ENCODE assay signal across 9 cellular contexts in the genomic region with DNA sequence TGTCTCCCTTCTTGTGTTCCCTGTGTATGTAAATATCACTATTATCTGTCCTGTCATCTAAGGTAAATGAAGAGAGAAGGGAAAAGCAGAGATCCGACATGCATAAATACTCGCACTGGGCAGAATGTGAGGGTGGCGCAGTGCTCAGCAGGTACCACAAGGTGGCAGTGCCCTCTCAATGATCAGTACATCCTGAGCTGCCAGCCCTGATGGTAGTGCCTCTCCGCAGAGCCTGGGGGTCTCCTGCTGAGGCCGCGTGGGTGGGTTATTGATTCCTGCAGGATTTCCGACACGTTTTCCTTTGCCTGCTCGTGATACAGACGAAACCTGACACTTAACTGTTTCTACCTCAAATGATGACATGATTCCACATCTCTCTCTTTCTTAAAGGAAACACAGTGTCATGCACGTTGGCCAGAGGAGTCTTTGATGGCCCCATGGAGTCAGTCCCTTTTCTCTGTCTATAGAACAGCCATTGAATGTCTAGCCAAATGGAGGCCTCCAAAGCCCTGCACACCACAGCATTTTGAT. TPM values are rescaled to one million over a fixed set of nuclear protein-coding genes. Genes with fewer than 3 reads are reported as not detected.
DNase-seq lines count a peak whose midpoint lies in the region; FAIRE-seq and TF ChIP-seq lines count a peak whose summit lies in the region.
"Had no signal": no experiment of that assay in that cellular context is flagged by ENCODE, and none has a peak within 500 bp of the region (broad histone marks: within the 10 kb centered on the region; RNA-seq: fewer than 3 reads in every experiment).

No MANE protein-coding gene starts in this region.

- H3K4me3 ChIP-seq in GM12865 (ENCODE audit: low read depth, low read length) (no peak overlapping the region), cardiac muscle cell (no peak overlapping the region)

- no peak overlapping the region for H3K14ac ChIP-seq in H9 (ENCODE audit: insufficient read depth, low read length)

- H3K9ac ChIP-seq in H9 (ENCODE audit: extremely low read depth, insufficient read length, low read length) = no peak overlapping the region

- peak; percentile 94 for TF ChIP-seq CTCF in GM12865 (IDR thresholded peaks at IDR 0.05; ENCODE audit: insufficient read depth, low read depth, low read length, missing control alignments)
- TF ChIP-seq CTCF in H9 (conservative IDR thresholded peaks at IDR 0.05) = peak; percentile 97
- TF ChIP-seq CTCF in cardiac muscle cell (IDR thresholded peaks at IDR 0.05; ENCODE audit: low read depth, low read length) = peak; percentile 97
- peak; percentile 97 for TF ChIP-seq CTCF in progenitor cell of endocrine pancreas (IDR thresholded peaks at IDR 0.05; ENCODE audit: unreplicated experiment)

- H3K56ac ChIP-seq in H9 (ENCODE audit: insufficient read length, low read depth, low read length) = no peak overlapping the region

- H3K4me1 ChIP-seq in H9 (ENCODE audit: insufficient read depth, low read length) = no peaks in the 10 kb centered on the region; the same call in 1 of the 2 replicates
- H3K4me1 ChIP-seq in cardiac muscle cell (ENCODE audit: low read depth) = no peaks in the 10 kb centered on the region

- no peak overlapping the region for H2BK5ac ChIP-seq in H9 (ENCODE audit: insufficient read length, low read length)

- no peak overlapping the region for H3K18ac ChIP-seq in H9 (ENCODE audit: insufficient read length, low read depth, low read length)

- H2BK15ac ChIP-seq in H9 (ENCODE audit: low read depth, low read length) = no peak overlapping the region

- H2AFZ ChIP-seq in H9 (ENCODE audit: low read length) = no peak overlapping the region

- H2BK20ac ChIP-seq in H9 (ENCODE audit: low read depth, low read length, poor library complexity, severe bottlenecking) = no peak overlapping the region

- no peak overlapping the region for H3T11ph ChIP-seq in H9 (ENCODE audit: low read length)

- H3K4me3 Mint-ChIP-seq in H9 (peak overlapping the region in 1 of 2 experiments; percentile 1; a peak in 1 of 5 replicates), progenitor cell of endocrine pancreas (ENCODE audit: low read depth) (no peak overlapping the region)
- no peak overlapping the region for H3K4me3 Mint-ChIP-seq in activated naive CD4-positive, alpha-beta T cell treated with anti-CD3 and anti-CD28 coated beads, Interleukin-2, amount 10 ng/mL, durations not matched to agents 7 days and 5 days
- H3K4me3 Mint-ChIP-seq: stimulated activated naive CD8-positive, alpha-beta T cell treated with anti-CD3 and anti-CD28 coated beads, Interleukin-15, Interleukin-2, amounts not matched to agents 100 ng/mL and 50 ng/mL, for 24 hours had no signal

- no peaks in the 10 kb centered on the region for H3K9me3 Mint-ChIP-seq in H9
- H3K9me3 Mint-ChIP-seq in activated naive CD4-positive, alpha-beta T cell treated with anti-CD3 and anti-CD28 coated beads, Interleukin-2, amount 10 ng/mL, durations not matched to agents 7 days and 5 days = no peaks in the 10 kb centered on the region
- no peaks in the 10 kb centered on the region for H3K9me3 Mint-ChIP-seq in progenitor cell of endocrine pancreas (ENCODE audit: low read depth)
- H3K9me3 Mint-ChIP-seq: stimulated activated naive CD8-positive, alpha-beta T cell treated with anti-CD3 and anti-CD28 coated beads, Interleukin-15, Interleukin-2, amounts not matched to agents 100 ng/mL and 50 ng/mL, for 24 hours had no signal

- no peaks in the 10 kb centered on the region for H3K9me3 ChIP-seq in H9 (ENCODE audit: control insufficient read depth, low read depth, low read length)
- no peaks in the 10 kb centered on the region for H3K9me3 ChIP-seq in cardiac muscle cell (ENCODE audit: low read depth)

- no peak overlapping the region for H3K23ac ChIP-seq in H9 (ENCODE audit: insufficient read length, low read depth, low read length)

- H4K5ac ChIP-seq in H9 (ENCODE audit: insufficient read length, low read depth, low read length) = no peak overlapping the region

- no peaks in the 10 kb centered on the region for H3K36me3 ChIP-seq in cardiac muscle cell

- no CpG with 5 or more reads among the region's 11 CpGs for WGBS in H9 (ENCODE audit: extremely low coverage, insufficient read length, low lambda C conversion rate)

- peak; percentile 67 for FAIRE-seq in urothelium cell line (lab: Jason Lieb, UNC)

- H3K27me3 ChIP-seq in H9 (ENCODE audit: insufficient read depth, low read length) (no peaks in the 10 kb centered on the region), cardiac muscle cell (no peaks in the 10 kb centered on the region)

- CTCF ChIA-PET in activated naive CD4-positive, alpha-beta T cell treated with anti-CD3 and anti-CD28 coated beads, Interleukin-2, amount 10 ng/mL, durations not matched to agents 7 days and 5 days (lab: Charles Lee) = interaction anchor here (0.9 to 12.1 kb wide), 15 partner anchors 10 to 451 kb away, joined by 3 to 333 read pairs (median 4); no protein-coding TSS in a partner anchor

- no peak overlapping the region for H2BK120ac ChIP-seq in H9 (ENCODE audit: low read depth, low read length, poor library complexity, severe bottlenecking)

- H4K91ac ChIP-seq in H9 (ENCODE audit: insufficient read length, low read depth, low read length) = no peak overlapping the region

- DNase-seq in GM12865 (ENCODE audit: low read depth) = peak; percentile 67
- peak; percentile 78 for DNase-seq in H9
- peak; percentile 65 for DNase-seq in LoVo (ENCODE audit: low spot score)
- DNase-seq in SK-MEL-5 (ENCODE audit: low read depth, low spot score) = peak; percentile 66
- peak; percentile 82 for DNase-seq in activated naive CD4-positive, alpha-beta T cell treated with anti-CD3 and anti-CD28 coated beads, Interleukin-2, amount 10 ng/mL, durations not matched to agents 7 days and 5 days
- peak; percentile 67 to 75 for DNase-seq in cardiac muscle cell (ENCODE audit: low read depth in 1 of 2, low spot score in 1 of 2)
- peak; percentile 60 for DNase-seq in progenitor cell of endocrine pancreas (ENCODE audit: low spot score, unreplicated experiment)
- peak; percentile 76 for DNase-seq in urothelium cell line (ENCODE audit: low spot score)

- H2BK12ac ChIP-seq in H9 (ENCODE audit: insufficient read length, low read depth, low read length) = no peak overlapping the region

- H3K36me3 Mint-ChIP-seq in H9 (ENCODE audit: insufficient read depth in 1 of 3, low read depth in 3 of 3) = no peaks in the 10 kb centered on the region; a peak in 1 of 7 replicates
- no peaks in the 10 kb centered on the region for H3K36me3 Mint-ChIP-seq in activated naive CD4-positive, alpha-beta T cell treated with anti-CD3 and anti-CD28 coated beads, Interleukin-2, amount 10 ng/mL, durations not matched to agents 7 days and 5 days
- no peaks in the 10 kb centered on the region for H3K36me3 Mint-ChIP-seq in progenitor cell of endocrine pancreas (ENCODE audit: insufficient read depth)

- in situ Hi-C loops in SK-MEL-5 (cut with HindIII; ENCODE audit: low pct_unique_long_range_greater_than_20kb, low sequenced_read_pairs) = no loop called here

- H4K8ac ChIP-seq in H9 (replicated peaks; ENCODE audit: insufficient read length, low read depth, low read length) = no peak overlapping the region

- H3K4me2 ChIP-seq in H9 (ENCODE audit: insufficient read depth, insufficient read length, low read length) = peak overlapping the region; percentile 7

- H3K4me1 Mint-ChIP-seq in H9 (peaks cover 17 to 19% of the 10 kb centered on the region in 2 experiments), progenitor cell of endocrine pancreas (ENCODE audit: low read depth) (peaks cover 7% of the 10 kb centered on the region)
- peaks cover 16% of the 10 kb centered on the region for H3K4me1 Mint-ChIP-seq in activated naive CD4-positive, alpha-beta T cell treated with anti-CD3 and anti-CD28 coated beads, Interleukin-2, amount 10 ng/mL, durations not matched to agents 7 days and 5 days

- H4K20me1 ChIP-seq in H9 (ENCODE audit: control insufficient read depth, insufficient read depth, insufficient read length) = no peaks in the 10 kb centered on the region

- H3K79me1 ChIP-seq in H9 (ENCODE audit: insufficient read depth, low read depth, low read length, poor library complexity, severe bottlenecking) = no peaks in the 10 kb centered on the region

- H2AK5ac ChIP-seq in H9 (ENCODE audit: insufficient read length, low read length) = no peak overlapping the region

- H3K4ac ChIP-seq in H9 (ENCODE audit: low read depth, low read length) = no peak overlapping the region

- H3K27me3 Mint-ChIP-seq in H9 (ENCODE audit: low read depth) = peaks cover 4% of the 10 kb centered on the region
- peaks cover 29% of the 10 kb centered on the region for H3K27me3 Mint-ChIP-seq in activated naive CD4-positive, alpha-beta T cell treated with anti-CD3 and anti-CD28 coated beads, Interleukin-2, amount 10 ng/mL, durations not matched to agents 7 days and 5 days
- H3K27me3 Mint-ChIP-seq in progenitor cell of endocrine pancreas = peaks cover 26% of the 10 kb centered on the region

- no peaks in the 10 kb centered on the region for H3K23me2 ChIP-seq in H9 (ENCODE audit: insufficient read length, low read depth, low read length, poor library complexity, severe bottlenecking)

- H3K27ac ChIP-seq in H9 (ENCODE audit: insufficient read length, low read depth, low read length) = no peak overlapping the region
- H3K27ac ChIP-seq in cardiac muscle cell = no peak overlapping the region

- H3K27ac Mint-ChIP-seq in H9 (no peak overlapping the region), progenitor cell of endocrine pancreas (no peak overlapping the region)
- H3K27ac Mint-ChIP-seq in activated naive CD4-positive, alpha-beta T cell treated with anti-CD3 and anti-CD28 coated beads, Interleukin-2, amount 10 ng/mL, durations not matched to agents 7 days and 5 days = no peak overlapping the region
- H3K27ac Mint-ChIP-seq: stimulated activated naive CD8-positive, alpha-beta T cell treated with anti-CD3 and anti-CD28 coated beads, Interleukin-15, Interleukin-2, amounts not matched to agents 100 ng/mL and 50 ng/mL, for 24 hours had no signal

- no peaks in the 10 kb centered on the region for H3K79me2 ChIP-seq in H9 (ENCODE audit: insufficient read depth, low read length)

RNA-seq across cellular contexts. Expression of gene RGR, which starts 19.8 kb away (rescaled TPM):
- total RNA-seq in H9 (2021) (not detected in 2 replicates), cardiac muscle cell (not detected in 2 replicates), progenitor cell of endocrine pancreas (not detected in 2 replicates)
- 3.8 and 4.5 TPM in 2 replicates for total RNA-seq in SK-MEL-5 (2014; rRNA removed; shearing (Covaris generic))
- 4.8 and 6.9 TPM in 2 replicates for polyA plus RNA-seq in SK-MEL-5 (2015; cell fraction: cytosol; rRNA removed)
- 13.1 and 31.3 TPM in 2 replicates for polyA plus RNA-seq in SK-MEL-5 (2015; cell fraction: nucleus; rRNA removed)
- polyA plus RNA-seq in cardiac muscle cell = not detected in 2 replicates

RNA-seq across cellular contexts. Expression of gene LRIT1, which starts 23.3 kb away (rescaled TPM):
- not detected in 2 replicates for total RNA-seq in H9 (2021)
- total RNA-seq in SK-MEL-5 (2014; rRNA removed; shearing (Covaris generic)) = not detected in 2 replicates
- not detected in 2 replicates for polyA plus RNA-seq in SK-MEL-5 (2015; cell fraction: cytosol; rRNA removed)
- polyA plus RNA-seq in SK-MEL-5 (2015; cell fraction: nucleus; rRNA removed) = not detected in 2 replicates
- not detected in 2 replicates for total RNA-seq in cardiac muscle cell
- polyA plus RNA-seq in cardiac muscle cell = not detected in 2 replicates
- total RNA-seq in progenitor cell of endocrine pancreas = not detected in 2 replicates

RNA-seq across cellular contexts. Expression of gene LRIT2, which starts 39.3 kb away (rescaled TPM):
- total RNA-seq in H9 (2021) = not detected in 2 replicates
- total RNA-seq in SK-MEL-5 (2014; rRNA removed; shearing (Covaris generic)) = not detected in 2 replicates
- polyA plus RNA-seq in SK-MEL-5 (2015; cell fraction: cytosol; rRNA removed) = not detected in 2 replicates
- not detected in 2 replicates for polyA plus RNA-seq in SK-MEL-5 (2015; cell fraction: nucleus; rRNA removed)
- total RNA-seq in cardiac muscle cell = not detected in 2 replicates
- not detected in 2 replicates for polyA plus RNA-seq in cardiac muscle cell
- total RNA-seq in progenitor cell of endocrine pancreas = not detected in 2 replicates
